8 cellular contexts compared by ENCODE assay signal in genomic region chr6:132797975-132798819, GRCh38. TPM values are rescaled to one million over a fixed set of nuclear protein-coding genes. Genes with fewer than 3 reads are reported as not detected.
DNase-seq lines count a peak whose midpoint lies in the region; ATAC-seq and TF ChIP-seq lines count a peak whose summit lies in the region.

TSS of gene SLC18B1 (minus strand) at chr6:132798637. CDS start at chr6:132798456, 181 bp downstream.

- H3K4me3 ChIP-seq in GM06990 (replicated peaks; ENCODE audit: low read depth, low read length), result peak within 1 kb of the TSS; percentile 71
- H3K4me3 ChIP-seq in colonic mucosa, result peak within 1 kb of the TSS; percentile 66

- no peaks in the 10 kb centered on the region for H3K36me3 ChIP-seq in GM06990 (ENCODE audit: control insufficient read depth, insufficient read depth, low read length)
- H3K36me3 ChIP-seq in colonic mucosa, result no peaks in the 10 kb centered on the region

- H3K27me3 ChIP-seq in GM06990 (replicated peaks; ENCODE audit: control insufficient read depth, insufficient read depth, low read length) (no peaks in the 10 kb centered on the region), colonic mucosa (no peaks in the 10 kb centered on the region)

- no peaks in the 10 kb centered on the region for H3K27me3 Mint-ChIP-seq in IgD-negative memory B cell

- H3K4me3 Mint-ChIP-seq in IgD-negative memory B cell, result no peak within 1 kb of the TSS

- TF ChIP-seq CTCF in GM06990 (IDR thresholded peaks at IDR 0.05; ENCODE audit: insufficient read depth, low read length, poor library complexity, severe bottlenecking), result no peak
- no peak for TF ChIP-seq CTCF in colonic mucosa (IDR thresholded peaks at IDR 0.05)

- H3K27ac Mint-ChIP-seq in IgD-negative memory B cell, result peak within 1 kb of the TSS in 1 of 3 donors; percentile 78

- no peaks in the 10 kb centered on the region for H3K4me1 ChIP-seq in colonic mucosa

- intact Hi-C loops in colonic mucosa (cut with DNase I), result no loop called here

- peaks cover 6% of the 10 kb centered on the region for H3K36me3 Mint-ChIP-seq in IgD-negative memory B cell

- peak; percentile 54 for ATAC-seq in GM21723 (IDR thresholded peaks at IDR 0.05; ENCODE audit: unreplicated experiment)
- peak; percentile 53 to 56 for ATAC-seq in activated CD4-positive, CD25-positive, alpha-beta regulatory T cell treated with anti-CD3 and anti-CD28 coated beads, Interleukin-2, amount 50 U/mL, for 24 hours

- no peaks in the 10 kb centered on the region for H3K9me3 ChIP-seq in colonic mucosa

- peak within 1 kb of the TSS in 1 of 2 donors; percentile 82 for H3K9ac ChIP-seq in colonic mucosa (ENCODE audit: low read depth in 2 of 2, low read length in 2 of 2)

- H3K27ac ChIP-seq in colonic mucosa, result peak within 1 kb of the TSS; percentile 68

- peak; percentile 65 for DNase-seq in GM06990 (ENCODE audit: extremely low read depth, insufficient read length)
- peak; percentile 74 for DNase-seq in colonic mucosa
- DNase-seq in kidney tubule cell (ENCODE audit: low spot score), result peak; percentile 57
- DNase-seq in stimulated activated CD4-positive, alpha-beta T cell treated with anti-CD3 and anti-CD28 coated beads, Interleukin-1b, Interleukin-23, amount 100 ng/mL, for 48 hours, result peak; percentile 50
- no peak for DNase-seq in NCI-H2029 (lab: John Stamatoyannopoulos, UW)

- peaks cover 14 to 30% (median 15%) of the 10 kb centered on the region in 3 donors for H3K4me1 Mint-ChIP-seq in IgD-negative memory B cell

- H3K9me3 Mint-ChIP-seq in IgD-negative memory B cell, result peaks cover 0 to 2% (median 0%) of the 10 kb centered on the region in 3 donors

RNA-seq across cellular contexts. Expression of gene SLC18B1, which starts in this region (rescaled TPM):
- 11.3 TPM for polyA plus RNA-seq in IgD-negative memory B cell
- total RNA-seq in colonic mucosa, result 10 to 100 TPM; 11.1 to 11.8 TPM
